Comparison of ENCODE assay signal across 1 cellular context in genomic region chr16:23597003-23597756, GRCh38.
TF ChIP-seq lines count a peak whose summit lies in the region.

No MANE protein-coding gene starts in this region.

TF ChIP-seq in HepG2, 621 proteins besides CTCF, POLR2A, EP300 and RAD21 (continued from another document and continues in another):
- TF ChIP-seq, protein P1, sequence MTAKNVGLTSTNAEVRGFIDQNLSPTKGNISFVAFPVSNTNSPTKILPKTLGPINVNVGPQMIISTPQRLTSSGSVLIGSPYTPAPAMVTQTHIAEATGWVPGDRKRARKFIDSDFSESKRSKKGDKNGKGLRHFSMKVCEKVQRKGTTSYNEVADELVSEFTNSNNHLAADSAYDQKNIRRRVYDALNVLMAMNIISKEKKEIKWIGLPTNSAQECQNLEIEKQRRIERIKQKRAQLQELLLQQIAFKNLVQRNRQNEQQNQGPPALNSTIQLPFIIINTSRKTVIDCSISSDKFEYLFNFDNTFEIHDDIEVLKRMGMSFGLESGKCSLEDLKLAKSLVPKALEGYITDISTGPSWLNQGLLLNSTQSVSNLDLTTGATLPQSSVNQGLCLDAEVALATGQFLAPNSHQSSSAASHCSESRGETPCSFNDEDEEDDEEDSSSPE (CRISPR knock-in tag; IDR thresholded peaks at IDR 0.05), result no peak
- TF ChIP-seq NBN (conservative IDR thresholded peaks at IDR 0.05) (no peak), NCOA5 (CRISPR knock-in tag; IDR thresholded peaks at IDR 0.05) (no peak), NFE2 (CRISPR knock-in tag; IDR thresholded peaks at IDR 0.05) (peak; percentile 35; the same call in 1 of the 2 replicates), XRCC5 (optimal IDR thresholded peaks at IDR 0.05; ENCODE audit: low read length) (peak; percentile 37), ZNF350 (CRISPR knock-in tag; IDR thresholded peaks at IDR 0.05; ENCODE audit: borderline replicate concordance, low read depth) (no peak), SMC3 (IDR thresholded peaks at IDR 0.05; ENCODE audit: low read length) (peak; percentile 32; the same call in 1 of the 2 replicates), BATF2 (CRISPR knock-in tag; IDR thresholded peaks at IDR 0.05) (no peak), SALL2 (CRISPR knock-in tag; IDR thresholded peaks at IDR 0.05) (no peak), ZNF232 (CRISPR knock-in tag; IDR thresholded peaks at IDR 0.05; ENCODE audit: borderline replicate concordance) (0 out of 2 replicates have a peak, but pooled peaks have one; percentile 39), ZNF639 (CRISPR knock-in tag; conservative IDR thresholded peaks at IDR 0.05) (no peak), MAFK (conservative IDR thresholded peaks at IDR 0.05 in 1 of 2, IDR thresholded peaks at IDR 0.05 in 1 of 2; ENCODE audit: low read length in 2 of 2) (peak; percentile 5 to 49; a peak in 2 of 4 replicates), ZNF572 (CRISPR knock-in tag; IDR thresholded peaks at IDR 0.05) (peak; percentile 88; the same call in 1 of the 2 replicates), ZNF816 (CRISPR knock-in tag; IDR thresholded peaks at IDR 0.05; ENCODE audit: borderline replicate concordance) (no peak), ZNF335 (CRISPR knock-in tag; IDR thresholded peaks at IDR 0.05) (no peak), SKI (IDR thresholded peaks at IDR 0.05; ENCODE audit: partially characterized antibody) (no peak), ZNF878 (CRISPR knock-in tag; IDR thresholded peaks at IDR 0.05) (no peak), ZNF142 (CRISPR knock-in tag; IDR thresholded peaks at IDR 0.05) (no peak), ZNF280D (CRISPR knock-in tag; IDR thresholded peaks at IDR 0.05) (peak; percentile 43; the same call in 1 of the 2 replicates), ZNF616 (CRISPR knock-in tag; IDR thresholded peaks at IDR 0.05; ENCODE audit: low read depth) (no peak), KAT2B (IDR thresholded peaks at IDR 0.05; ENCODE audit: borderline replicate concordance, low read depth, low read length) (no peak), MBD4 (IDR thresholded peaks at IDR 0.05; ENCODE audit: borderline replicate concordance, low read length) (no peak), ZNF570 (CRISPR knock-in tag; IDR thresholded peaks at IDR 0.05; ENCODE audit: borderline replicate concordance) (no peak), CEBPG (CRISPR knock-in tag; IDR thresholded peaks at IDR 0.05) (no peak), ZFP62 (CRISPR knock-in tag; IDR thresholded peaks at IDR 0.05) (no peak), GATAD1 (CRISPR knock-in tag; IDR thresholded peaks at IDR 0.05) (peak; percentile 55), POLR2G (IDR thresholded peaks at IDR 0.05; ENCODE audit: low read depth, low read length) (no peak), SRSF4 (IDR thresholded peaks at IDR 0.05; ENCODE audit: low read depth, low read length, poor library complexity, severe bottlenecking) (no peak), U2AF2 (IDR thresholded peaks at IDR 0.05; ENCODE audit: low read depth, low read length) (no peak), NR2F6 (IDR thresholded peaks at IDR 0.05) (no peak), NR2F6 (CRISPR knock-in tag; IDR thresholded peaks at IDR 0.05) (0 out of 2 replicates have a peak, but pooled peaks have one; percentile 28), ZNF773 (CRISPR knock-in tag; IDR thresholded peaks at IDR 0.05; ENCODE audit: borderline replicate concordance) (no peak), NFE2L2 (IDR thresholded peaks at IDR 0.05; ENCODE audit: low read length) (peak; percentile 90), SMYD3 (CRISPR knock-in tag; IDR thresholded peaks at IDR 0.05) (0 out of 2 replicates have a peak, but pooled peaks have one; percentile 21), MIXL1 (CRISPR knock-in tag; IDR thresholded peaks at IDR 0.05) (0 out of 2 replicates have a peak, but pooled peaks have one; percentile 12), PCBP1 (IDR thresholded peaks at IDR 0.05; ENCODE audit: borderline replicate concordance, low read depth, low read length) (no peak), ZNF709 (CRISPR knock-in tag; IDR thresholded peaks at IDR 0.05) (no peak), FOXA3 (CRISPR knock-in tag; IDR thresholded peaks at IDR 0.05) (no peak), ZFP36 (IDR thresholded peaks at IDR 0.05; ENCODE audit: borderline replicate concordance, low read depth, low read length, partially characterized antibody) (no peak)
- TF ChIP-seq, protein P2, sequence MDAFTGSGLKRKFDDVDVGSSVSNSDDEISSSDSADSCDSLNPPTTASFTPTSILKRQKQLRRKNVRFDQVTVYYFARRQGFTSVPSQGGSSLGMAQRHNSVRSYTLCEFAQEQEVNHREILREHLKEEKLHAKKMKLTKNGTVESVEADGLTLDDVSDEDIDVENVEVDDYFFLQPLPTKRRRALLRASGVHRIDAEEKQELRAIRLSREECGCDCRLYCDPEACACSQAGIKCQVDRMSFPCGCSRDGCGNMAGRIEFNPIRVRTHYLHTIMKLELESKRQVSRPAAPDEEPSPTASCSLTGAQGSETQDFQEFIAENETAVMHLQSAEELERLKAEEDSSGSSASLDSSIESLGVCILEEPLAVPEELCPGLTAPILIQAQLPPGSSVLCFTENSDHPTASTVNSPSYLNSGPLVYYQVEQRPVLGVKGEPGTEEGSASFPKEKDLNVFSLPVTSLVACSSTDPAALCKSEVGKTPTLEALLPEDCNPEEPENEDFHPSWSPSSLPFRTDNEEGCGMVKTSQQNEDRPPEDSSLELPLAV (CRISPR knock-in tag; conservative IDR thresholded peaks at IDR 0.05; ENCODE audit: low read depth), result no peak
- TF ChIP-seq, protein P3, sequence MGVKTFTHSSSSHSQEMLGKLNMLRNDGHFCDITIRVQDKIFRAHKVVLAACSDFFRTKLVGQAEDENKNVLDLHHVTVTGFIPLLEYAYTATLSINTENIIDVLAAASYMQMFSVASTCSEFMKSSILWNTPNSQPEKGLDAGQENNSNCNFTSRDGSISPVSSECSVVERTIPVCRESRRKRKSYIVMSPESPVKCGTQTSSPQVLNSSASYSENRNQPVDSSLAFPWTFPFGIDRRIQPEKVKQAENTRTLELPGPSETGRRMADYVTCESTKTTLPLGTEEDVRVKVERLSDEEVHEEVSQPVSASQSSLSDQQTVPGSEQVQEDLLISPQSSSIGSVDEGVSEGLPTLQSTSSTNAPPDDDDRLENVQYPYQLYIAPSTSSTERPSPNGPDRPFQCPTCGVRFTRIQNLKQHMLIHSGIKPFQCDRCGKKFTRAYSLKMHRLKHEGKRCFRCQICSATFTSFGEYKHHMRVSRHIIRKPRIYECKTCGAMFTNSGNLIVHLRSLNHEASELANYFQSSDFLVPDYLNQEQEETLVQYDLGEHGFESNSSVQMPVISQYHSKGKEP (CRISPR knock-in tag; IDR thresholded peaks at IDR 0.05), result no peak
- TF ChIP-seq, protein P4, sequence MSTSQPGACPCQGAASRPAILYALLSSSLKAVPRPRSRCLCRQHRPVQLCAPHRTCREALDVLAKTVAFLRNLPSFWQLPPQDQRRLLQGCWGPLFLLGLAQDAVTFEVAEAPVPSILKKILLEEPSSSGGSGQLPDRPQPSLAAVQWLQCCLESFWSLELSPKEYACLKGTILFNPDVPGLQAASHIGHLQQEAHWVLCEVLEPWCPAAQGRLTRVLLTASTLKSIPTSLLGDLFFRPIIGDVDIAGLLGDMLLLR (CRISPR knock-in tag; IDR thresholded peaks at IDR 0.05), result 0 out of 2 replicates have a peak, but pooled peaks have one; percentile 42
- TF ChIP-seq, protein P5, sequence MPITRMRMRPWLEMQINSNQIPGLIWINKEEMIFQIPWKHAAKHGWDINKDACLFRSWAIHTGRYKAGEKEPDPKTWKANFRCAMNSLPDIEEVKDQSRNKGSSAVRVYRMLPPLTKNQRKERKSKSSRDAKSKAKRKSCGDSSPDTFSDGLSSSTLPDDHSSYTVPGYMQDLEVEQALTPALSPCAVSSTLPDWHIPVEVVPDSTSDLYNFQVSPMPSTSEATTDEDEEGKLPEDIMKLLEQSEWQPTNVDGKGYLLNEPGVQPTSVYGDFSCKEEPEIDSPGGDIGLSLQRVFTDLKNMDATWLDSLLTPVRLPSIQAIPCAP (CRISPR knock-in tag; IDR thresholded peaks at IDR 0.05; ENCODE audit: low read depth), result no peak
- TF ChIP-seq, protein P6, sequence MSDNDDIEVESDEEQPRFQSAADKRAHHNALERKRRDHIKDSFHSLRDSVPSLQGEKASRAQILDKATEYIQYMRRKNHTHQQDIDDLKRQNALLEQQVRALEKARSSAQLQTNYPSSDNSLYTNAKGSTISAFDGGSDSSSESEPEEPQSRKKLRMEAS (IDR thresholded peaks at IDR 0.05), result no peak
- TF ChIP-seq, protein P7, sequence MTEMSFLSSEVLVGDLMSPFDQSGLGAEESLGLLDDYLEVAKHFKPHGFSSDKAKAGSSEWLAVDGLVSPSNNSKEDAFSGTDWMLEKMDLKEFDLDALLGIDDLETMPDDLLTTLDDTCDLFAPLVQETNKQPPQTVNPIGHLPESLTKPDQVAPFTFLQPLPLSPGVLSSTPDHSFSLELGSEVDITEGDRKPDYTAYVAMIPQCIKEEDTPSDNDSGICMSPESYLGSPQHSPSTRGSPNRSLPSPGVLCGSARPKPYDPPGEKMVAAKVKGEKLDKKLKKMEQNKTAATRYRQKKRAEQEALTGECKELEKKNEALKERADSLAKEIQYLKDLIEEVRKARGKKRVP (CRISPR knock-in tag; IDR thresholded peaks at IDR 0.05), result no peak
